Comparison of ENCODE assay signal across 27 cellular contexts in genomic region chr16:86384980-86385379, GRCh38.
"Had no signal": no experiment of that assay in that cellular context is flagged by ENCODE, and none has a peak within 500 bp of the region (broad histone marks: within the 10 kb centered on the region; RNA-seq: fewer than 3 reads in every experiment).

No MANE protein-coding gene starts in this region.

- H3K27ac ChIP-seq: dorsolateral prefrontal cortex, epithelial cell of prostate, parathyroid adenoma, prostate gland, right atrium auricular region, thyroid gland had no signal

- H3K36me3 Mint-ChIP-seq: naive B cell; natural killer cell treated with Interleukin-12 subunit alpha and Interleukin-12 subunit beta and Interleukin-15 and Interleukin-18, amount 100 ng/mL, for 72 hours; stimulated activated effector memory CD8-positive, alpha-beta T cell treated with anti-CD3 and anti-CD28 coated beads, Interleukin-12 subunit alpha, Interleukin-12 subunit beta, amount 100 ng/mL, for 72 hours had no signal

- H2AFZ ChIP-seq: parathyroid adenoma had no signal

- H3K4me3 ChIP-seq: dorsolateral prefrontal cortex, heart right ventricle, left lung, mucosa of descending colon, prostate gland, right atrium auricular region, smooth muscle cell, stomach, thyroid gland had no signal

- H3K9ac ChIP-seq: parathyroid adenoma had no signal

- H3K9me3 ChIP-seq: left lung, mucosa of descending colon, prostate gland, right atrium auricular region, stomach, thyroid gland had no signal

- H3K4me1 Mint-ChIP-seq: stimulated activated effector memory CD8-positive, alpha-beta T cell treated with anti-CD3 and anti-CD28 coated beads, Interleukin-12 subunit alpha, Interleukin-12 subunit beta, amount 100 ng/mL, for 72 hours had no signal

- DNase-seq: dorsolateral prefrontal cortex; effector CD4-positive, alpha-beta T cell; foreskin melanocyte; glutamatergic neuron; heart right ventricle; hippocampal formation; left cardiac atrium; left lung; mammary epithelial cell; mucosa of descending colon; naive B cell; stimulated activated CD4-positive, alpha-beta T cell treated with anti-CD3 and anti-CD28 coated beads, Interleukin-12 subunit alpha, Interleukin-12 subunit beta, amount 100 ng/mL, for 4 hours; stimulated activated CD4-positive, alpha-beta T cell treated with anti-CD3 and anti-CD28 coated beads, Interleukin-1b, Interleukin-23, amount 100 ng/mL, for 48 hours; stimulated activated CD4-positive, alpha-beta T cell treated with anti-CD3 and anti-CD28 coated beads, Interleukin-4, amount 100 ng/mL, for 24 hours; stimulated activated naive CD4-positive, alpha-beta T cell treated with Interleukin-2 at 50 U/mL for 16 hours; stomach; thyroid gland; trophoblast cell had no signal

- H3K36me3 ChIP-seq: heart right ventricle, left lung, prostate gland, right atrium auricular region, stomach, thyroid gland had no signal

- H3K27ac Mint-ChIP-seq: natural killer cell treated with Interleukin-12 subunit alpha and Interleukin-12 subunit beta and Interleukin-15 and Interleukin-18, amount 100 ng/mL, for 72 hours; stimulated activated effector memory CD8-positive, alpha-beta T cell treated with anti-CD3 and anti-CD28 coated beads, Interleukin-12 subunit alpha, Interleukin-12 subunit beta, amount 100 ng/mL, for 72 hours had no signal

- H3K9me3 Mint-ChIP-seq: natural killer cell treated with Interleukin-12 subunit alpha and Interleukin-12 subunit beta and Interleukin-15 and Interleukin-18, amount 100 ng/mL, for 72 hours; neural crest cell; stimulated activated effector memory CD8-positive, alpha-beta T cell treated with anti-CD3 and anti-CD28 coated beads, Interleukin-12 subunit alpha, Interleukin-12 subunit beta, amount 100 ng/mL, for 72 hours had no signal

- H3K79me2 ChIP-seq: parathyroid adenoma had no signal

- H3K4me2 ChIP-seq: smooth muscle cell had no signal

- H3K27me3 ChIP-seq: left lung, right atrium auricular region, thyroid gland had no signal

- H3K4me1 ChIP-seq: left lung, parathyroid adenoma, prostate gland, stomach, thyroid gland had no signal

- H3K4me3 Mint-ChIP-seq: mesothelial cell of epicardium; naive B cell; natural killer cell treated with Interleukin-12 subunit alpha and Interleukin-12 subunit beta and Interleukin-15 and Interleukin-18, amount 100 ng/mL, for 72 hours; neural crest cell; stimulated activated effector memory CD8-positive, alpha-beta T cell treated with anti-CD3 and anti-CD28 coated beads, Interleukin-12 subunit alpha, Interleukin-12 subunit beta, amount 100 ng/mL, for 72 hours had no signal
